18 cellular contexts compared by ENCODE assay signal in genomic region chr11:62088331-62088933, GRCh38. TPM values are rescaled to one million over a fixed set of nuclear protein-coding genes. Genes with fewer than 3 reads are reported as not detected.
DNase-seq lines count a peak whose midpoint lies in the region; ATAC-seq, FAIRE-seq and TF ChIP-seq lines count a peak whose summit lies in the region.
"Had no signal": no experiment of that assay in that cellular context is flagged by ENCODE, and none has a peak within 500 bp of the region (broad histone marks: within the 10 kb centered on the region; RNA-seq: fewer than 3 reads in every experiment).

No MANE protein-coding gene starts in this region.

- TF ChIP-seq RAD21 in K562 (CRISPR knock-in tag; conservative IDR thresholded peaks at IDR 0.05 in 1 of 2, IDR thresholded peaks at IDR 0.05 in 1 of 2): no peak

- H2AFZ ChIP-seq in K562 (ENCODE audit: low read depth, low read length): no peak overlapping the region

- H3K9me1 ChIP-seq in K562 (ENCODE audit: control insufficient read depth, insufficient read depth, low read length): no peaks in the 10 kb centered on the region

- H3K27ac ChIP-seq in K562 (ENCODE audit: extremely low read depth, low read depth, low read length) (no peak overlapping the region), small intestine (ENCODE audit: low read depth in 1 of 2, low read length in 1 of 2) (no peak overlapping the region)

- H3K36me3 ChIP-seq in K562 (ENCODE audit: control insufficient read depth, insufficient read depth, low read length) (no peaks in the 10 kb centered on the region), small intestine (ENCODE audit: control insufficient read depth in 2 of 2, insufficient read depth in 2 of 2, low read length in 2 of 2) (no peaks in the 10 kb centered on the region)
- H3K36me3 ChIP-seq: MG63 had no signal

- H4K20me1 ChIP-seq in K562 (replicated peaks; ENCODE audit: control insufficient read depth, insufficient read depth, low read length): no peaks in the 10 kb centered on the region

- TF ChIP-seq EP300 in K562 (IDR thresholded peaks at IDR 0.05; ENCODE audit: low read length): no peak

- no peak overlapping the region for H3K4me2 ChIP-seq in K562 (ENCODE audit: insufficient read depth, low read length)

- no peak for ATAC-seq in K562
- ATAC-seq in GM18870 (IDR thresholded peaks at IDR 0.05; ENCODE audit: unreplicated experiment): no peak

- no peaks in the 10 kb centered on the region for H3K27me3 ChIP-seq in K562 (ENCODE audit: control insufficient read depth in 2 of 2, insufficient read depth in 2 of 2, low read length in 2 of 2)
- no peaks in the 10 kb centered on the region for H3K27me3 ChIP-seq in small intestine (ENCODE audit: control insufficient read depth in 2 of 2, insufficient read depth in 2 of 2, low read length in 2 of 2)
- H3K27me3 ChIP-seq: MG63 had no signal

- FAIRE-seq in K562 (lab: Jason Lieb, UNC) (no peak), small intestine (lab: Jason Lieb, UNC) (peak; percentile 98)
- FAIRE-seq: GM18507, HTR-8/SVneo had no signal

- POLR2A ChIA-PET in K562 (lab: Yijun Ruan, JAX): interaction anchor here (8.6 kb wide), 1 partner anchor 124 kb away, joined by 189 read pairs; the partner anchor contains the start of gene FTH1

- H3K4me1 ChIP-seq in K562 (replicated peaks in 1 of 2; ENCODE audit: control insufficient read depth in 2 of 2, insufficient read depth in 2 of 2, low read length in 2 of 2) (no peaks in the 10 kb centered on the region; a peak in 1 of 5 replicates), small intestine (ENCODE audit: control insufficient read depth in 2 of 2, insufficient read depth in 1 of 2, low read depth in 1 of 2, low read length in 1 of 2) (no peaks in the 10 kb centered on the region)

- 8% methylated on average over 1 of the region's 1 CpG for WGBS in K562 (ENCODE audit: insufficient coverage, low coverage, missing lambda C conversion rate)
- 31 to 40% (median 36%) methylated on average over 1 of the region's 1 CpG for WGBS in small intestine, 3 donors

- in situ Hi-C loops in KBM-7 (cut with MboI; ENCODE audit: low pct_unique_long_range_greater_than_20kb, low sequenced_read_pairs) (no loop called here), K562 (cut with MboI) (no loop called here)

- H3K9me3 ChIP-seq in K562 (replicated peaks; ENCODE audit: control insufficient read depth, insufficient read depth, low read depth, low read length): no peaks in the 10 kb centered on the region
- H3K9me3 ChIP-seq in small intestine (ENCODE audit: control insufficient read depth, low read depth): no peaks in the 10 kb centered on the region

- TF ChIP-seq POLR2A in K562 (conservative IDR thresholded peaks at IDR 0.05): no peak

- H3K79me2 ChIP-seq in K562 (ENCODE audit: control insufficient read depth, insufficient read depth, low read length): no peaks in the 10 kb centered on the region

- BruUV-seq in K562 (replicated peaks; lab: Mats Ljungman, UMichigan): no TSS peak

- intact Hi-C loops in K562 (cut with micrococcal nuclease): no loop called here

- H3K4me3 ChIP-seq in K562 (no peak overlapping the region), small intestine (ENCODE audit: low read depth in 1 of 2, low read length in 2 of 2) (no peak overlapping the region)
- H3K4me3 ChIP-seq: MG63 had no signal

- CTCF ChIA-PET in K562 (lab: Yijun Ruan, JAX; ENCODE audit: low intra/inter-chr PET ratio): no interaction called here

- no peak overlapping the region for H3K9ac ChIP-seq in K562 (ENCODE audit: insufficient read depth in 1 of 2, low read depth in 2 of 2, low read length in 2 of 2)

- peak in 2 of 3 experiments; percentile 10 to 12 for DNase-seq in NCI-H1417 (lab: John Stamatoyannopoulos, UW)
- DNase-seq in NCI-H1417 treated with DMSO at 0.1 percent for 48 hours (lab: John Stamatoyannopoulos, UW): no peak
- DNase-seq in KBM-7: peak; percentile 19
- DNase-seq in K562 (ENCODE audit: extremely low read depth in 1 of 4, low spot score in 3 of 4): no peak
- DNase-seq in small intestine: no peak
- DNase-seq in ecto neural progenitor cell (ENCODE audit: low spot score): no peak
- no peak for DNase-seq in activated CD4-positive, alpha-beta T cell treated with anti-CD3 and anti-CD28 coated beads, Interleukin-2, amount 50 U/mL, for 48 hours
- DNase-seq: AML-193; CD4-positive, CD25-positive, alpha-beta regulatory T cell; EL; HCEC 1CT; MG63; NCI-H1105; NCI-H187 treated with DMSO at 0.1 percent for 48 hours; NCI-H510A had no signal

- TF ChIP-seq CTCF in K562 (IDR thresholded peaks at IDR 0.05 in 2 of 3, conservative IDR thresholded peaks at IDR 0.05 in 1 of 3; ENCODE audit: insufficient read depth in 2 of 3, low read depth in 1 of 3, low read length in 3 of 3): no peak

TF ChIP-seq in K562, 482 proteins besides CTCF, POLR2A, EP300 and RAD21:
- TF ChIP-seq ZNF436 (CRISPR knock-in tag; IDR thresholded peaks at IDR 0.05) (no peak), ZNF274 (IDR thresholded peaks at IDR 0.05; ENCODE audit: borderline replicate concordance, low read depth, low read length) (no peak), MEF2A (IDR thresholded peaks at IDR 0.05; ENCODE audit: control insufficient read depth, low read depth, low read length) (0 out of 2 replicates have a peak, but pooled peaks have one; percentile 16), CEBPZ (IDR thresholded peaks at IDR 0.05; ENCODE audit: borderline replicate concordance, low read depth, low read length) (0 out of 2 replicates have a peak, but pooled peaks have one; percentile 73), RFX5 (IDR thresholded peaks at IDR 0.05; ENCODE audit: low read depth, low read length) (no peak), ZFP36 (IDR thresholded peaks at IDR 0.05; ENCODE audit: low read depth, low read length, partially characterized antibody) (peak; percentile 88)
TF ChIP-seq in K562: peak in this region for 3.

RNA-seq across cellular contexts. Expression of gene INCENP, which starts 35.4 kb away (rescaled TPM):
- 77.0 and 104 TPM in 2 replicates for total RNA-seq in K562 (2011; cell fraction: chromatin; rRNA removed; ENCODE audit: low replicate concordance)
- 49.2 and 49.6 TPM in 2 replicates for total RNA-seq in K562 (2011; cell fraction: nucleolus; rRNA removed)
- 50.6 and 77.9 TPM in 2 replicates for total RNA-seq in K562 (2011; cell fraction: nucleoplasm; rRNA removed)
- total RNA-seq in K562 (2014; rRNA removed) (51.4 and 59.4 TPM in 2 replicates), K562 (2014; rRNA removed; fragmentation: Illumina TruSeq; extraction: Trizol) (25.0 and 35.2 TPM in 2 replicates), K562 (2015; rRNA removed; fragmentation: Illumina TruSeq; extraction: Trizol) (28.2 and 29.9 TPM in 2 replicates), K562 (2021) (78.1 and 97.9 TPM in 2 replicates)
- polyA plus RNA-seq in K562 (2011; rRNA removed) (25.2 and 37.0 TPM in 2 replicates), K562 (2014; fragmentation: Illumina TruSeq; extraction: Trizol) (40.9 and 52.0 TPM in 2 replicates), K562 (2014; fragmentation: Nextera tagmentation; extraction: Ambion mirVana) (1 to 10 TPM; 1.1 to 3.3 TPM), K562 (2014; rRNA removed) (41.9 and 46.4 TPM in 2 replicates), small intestine (10 to 100 TPM in 1 of 3 donors, 1 to 10 TPM in 2; 4.5 to 18.8 (median 6.2) TPM)
- 28.9 and 42.0 TPM in 2 replicates for polyA plus RNA-seq in K562 (2011; cell fraction: cytosol; rRNA removed)
- 66.5 and 106 TPM in 2 replicates for polyA plus RNA-seq in K562 (2011; cell fraction: nucleus; rRNA removed)
- 39.2 and 41.6 TPM in 2 replicates for polyA plus RNA-seq in K562 (2012)
- polyA minus RNA-seq in K562 (2011; rRNA and poly(A)+ RNA removed): 31.3 and 39.8 TPM in 2 replicates
- 62.3 and 71.7 TPM in 2 replicates for polyA minus RNA-seq in K562 (2011; cell fraction: cytosol; rRNA and poly(A)+ RNA removed)
- 29.8 and 46.9 TPM in 2 replicates for polyA minus RNA-seq in K562 (2011; cell fraction: nucleus; rRNA and poly(A)+ RNA removed)

Comparison
In these comparisons a context has a peak if more than half of its experiments do, and no peak if none do; other contexts are left out.
1. DNase-seq: peak in NCI-H1417 (2 of 3) and KBM-7 (single experiment); none in NCI-H1417 treated with DMSO at 0.1 percent for 48 hours (single experiment), K562 (0 of 4), small intestine (single experiment), ecto neural progenitor cell (single experiment) and activated CD4-positive, alpha-beta T cell treated with anti-CD3 and anti-CD28 coated beads, Interleukin-2, amount 50 U/mL, for 48 hours (0 of 2).